Comparison of ENCODE assay signal across 21 cellular contexts in the genomic region with DNA sequence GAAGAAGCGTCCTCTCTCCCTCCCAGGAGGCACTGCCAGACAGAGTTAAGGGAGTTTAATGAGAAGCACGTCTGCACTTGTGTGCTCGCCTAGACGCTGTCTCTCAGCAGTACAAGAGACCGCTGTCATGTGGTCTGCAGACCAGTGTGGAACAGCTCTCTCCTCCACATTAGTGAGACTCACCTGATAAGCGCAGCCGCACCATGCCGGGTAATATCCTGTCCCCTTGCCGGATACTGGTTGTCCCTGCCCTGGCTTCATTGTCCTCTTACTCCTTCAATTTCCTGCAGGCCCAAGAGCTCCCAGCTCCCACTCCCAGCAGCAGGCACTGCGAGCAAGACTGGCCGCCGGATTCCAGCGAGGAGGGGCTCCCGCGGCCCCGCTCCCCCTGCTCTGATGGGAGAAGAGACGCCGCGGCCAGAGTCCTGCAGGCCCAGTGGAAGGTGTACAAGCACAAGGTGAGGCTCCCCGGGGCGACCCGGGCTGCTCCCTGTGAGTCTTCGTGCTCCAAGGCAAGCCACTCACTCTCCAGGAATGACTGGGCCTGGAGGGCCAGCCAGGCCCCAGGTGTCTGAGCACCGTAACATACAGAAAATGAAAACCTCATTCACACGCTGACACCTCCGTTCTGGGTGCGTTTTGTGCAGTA.
"Had no signal": no experiment of that assay in that cellular context is flagged by ENCODE, and none has a peak within 500 bp of the region (broad histone marks: within the 10 kb centered on the region; RNA-seq: fewer than 3 reads in every experiment).

No MANE protein-coding gene starts in this region.

- H3K27me3 Mint-ChIP-seq: memory B cell had no signal

- H3K36me3 Mint-ChIP-seq: natural killer cell had no signal

- H3K36me3 ChIP-seq: colonic mucosa, ovary had no signal

- H3K4me1 Mint-ChIP-seq: mesothelial cell of epicardium had no signal

- H3K9me3 ChIP-seq: colonic mucosa, heart left ventricle, left lung, lower lobe of right lung, ovary, right atrium auricular region, suprapubic skin, thyroid gland, upper lobe of right lung had no signal

- H3K4me1 ChIP-seq: colonic mucosa, lower lobe of right lung, right atrium auricular region, thyroid gland, upper lobe of right lung had no signal

- DNase-seq: colonic mucosa; dermis blood vessel endothelial cell; foreskin melanocyte; heart left ventricle; hypothalamus; kidney glomerular epithelial cell; lower lobe of right lung; natural killer cell; ovary; stimulated activated CD4-positive, alpha-beta T cell treated with anti-CD3 and anti-CD28 coated beads, Interleukin-2, amount 100 ng/mL, for 48 hours; stimulated activated naive CD8-positive, alpha-beta T cell treated with anti-CD3 and anti-CD28 coated beads, Interleukin-15, Interleukin-2, amounts not matched to agents 100 U/mL and 50 U/mL, for 24 hours; thyroid gland; upper lobe of right lung had no signal

- H3K27me3 ChIP-seq: colonic mucosa, heart left ventricle, left lung, ovary, right atrium auricular region, suprapubic skin, thyroid gland, upper lobe of right lung had no signal

- FAIRE-seq: islet of Langerhans had no signal

- H3K27ac Mint-ChIP-seq: memory B cell, mesothelial cell of epicardium, natural killer cell had no signal

- H3K27ac ChIP-seq: colonic mucosa, heart left ventricle, left lung, lower lobe of right lung, ovary, right atrium auricular region, suprapubic skin, thyroid gland, upper lobe of right lung had no signal

- H3K4me3 Mint-ChIP-seq: memory B cell, mesothelial cell of epicardium, natural killer cell, neural crest cell had no signal

- H3K4me2 ChIP-seq: smooth muscle cell had no signal

- ATAC-seq: left lung; lower lobe of right lung; natural killer cell; stimulated activated naive CD8-positive, alpha-beta T cell treated with anti-CD3 and anti-CD28 coated beads, Interleukin-15, Interleukin-2, amounts not matched to agents 100 U/mL and 50 U/mL, for 24 hours; upper lobe of right lung had no signal

- H3K4me3 ChIP-seq: colonic mucosa, heart left ventricle, left lung, lower lobe of right lung, ovary, right atrium auricular region, smooth muscle cell, suprapubic skin, thyroid gland, upper lobe of right lung had no signal
